In genomic region chr17:73888875-73889274, GRCh38 we compare ENCODE assay signal across 30 cellular contexts.
"Had no signal": no experiment of that assay in that cellular context is flagged by ENCODE, and none has a peak within 500 bp of the region (broad histone marks: within the 10 kb centered on the region; RNA-seq: fewer than 3 reads in every experiment).

No MANE protein-coding gene starts in this region.

- H3K4me3 Mint-ChIP-seq: activated CD4-positive, alpha-beta T cell treated with anti-CD3 and anti-CD28 coated beads for 36 hours; activated CD4-positive, alpha-beta T cell treated with anti-CD3 and anti-CD28 coated beads, Interleukin-2, amount 10 ng/mL, durations not matched to agents 7 days and 5 days; activated CD8-positive, alpha-beta memory T cell treated with anti-CD3 and anti-CD28 coated beads, Interleukin-2, amount 10 ng/mL, durations not matched to agents 7 days and 5 days; activated naive CD4-positive, alpha-beta T cell treated with anti-CD3 and anti-CD28 coated beads, Interleukin-2, amount 10 ng/mL, durations not matched to agents 7 days and 5 days; activated naive CD8-positive, alpha-beta T cell; activated naive CD8-positive, alpha-beta T cell treated with anti-CD3 and anti-CD28 coated beads, Interleukin-2, amount 50 U/mL, for 24 hours; brain; IgD-negative memory B cell; T-helper 1 cell treated with Interleukin-12 subunit alpha and Interleukin-12 subunit beta and Interleukin-4 antibody, amounts not matched to agents 30 μg/mL and 1 μg/mL, for 36 hours; T-helper 2 cell treated with Interferon-gamma antibody and Interleukin-4, amounts not matched to agents 5 μg/mL and 100 μg/mL, for 36 hours had no signal

- H3K27ac Mint-ChIP-seq: activated CD4-positive, alpha-beta T cell treated with anti-CD3 and anti-CD28 coated beads for 36 hours; activated CD4-positive, alpha-beta T cell treated with anti-CD3 and anti-CD28 coated beads, Interleukin-2, amount 10 ng/mL, durations not matched to agents 7 days and 5 days; activated CD8-positive, alpha-beta memory T cell treated with anti-CD3 and anti-CD28 coated beads, Interleukin-2, amount 10 ng/mL, durations not matched to agents 7 days and 5 days; activated naive CD4-positive, alpha-beta T cell treated with anti-CD3 and anti-CD28 coated beads, Interleukin-2, amount 10 ng/mL, durations not matched to agents 7 days and 5 days; activated naive CD8-positive, alpha-beta T cell; activated naive CD8-positive, alpha-beta T cell treated with anti-CD3 and anti-CD28 coated beads, Interleukin-2, amount 50 U/mL, for 24 hours; IgD-negative memory B cell; T-helper 1 cell treated with Interleukin-12 subunit alpha and Interleukin-12 subunit beta and Interleukin-4 antibody, amounts not matched to agents 30 μg/mL and 1 μg/mL, for 36 hours; T-helper 2 cell treated with Interferon-gamma antibody and Interleukin-4, amounts not matched to agents 5 μg/mL and 100 μg/mL, for 36 hours had no signal

- H3K9me3 Mint-ChIP-seq: activated CD4-positive, alpha-beta T cell treated with anti-CD3 and anti-CD28 coated beads, Interleukin-2, amount 10 ng/mL, durations not matched to agents 7 days and 5 days; activated naive CD4-positive, alpha-beta T cell treated with anti-CD3 and anti-CD28 coated beads, Interleukin-2, amount 10 ng/mL, durations not matched to agents 7 days and 5 days; activated naive CD8-positive, alpha-beta T cell treated with anti-CD3 and anti-CD28 coated beads, Interleukin-2, amount 50 U/mL, for 24 hours; T-helper 1 cell treated with Interleukin-12 subunit alpha and Interleukin-12 subunit beta and Interleukin-4 antibody, amounts not matched to agents 30 μg/mL and 1 μg/mL, for 36 hours; T-helper 2 cell treated with Interferon-gamma antibody and Interleukin-4, amounts not matched to agents 5 μg/mL and 100 μg/mL, for 36 hours had no signal

- ATAC-seq: activated CD4-positive, alpha-beta T cell treated with anti-CD3 and anti-CD28 coated beads for 36 hours; activated CD8-positive, alpha-beta memory T cell treated with anti-CD3 and anti-CD28 coated beads, Interleukin-2, amount 10 ng/mL, durations not matched to agents 7 days and 5 days; activated naive CD8-positive, alpha-beta T cell treated with anti-CD3 and anti-CD28 coated beads, Interleukin-2, amount 50 U/mL, for 24 hours; HepG2 had no signal

- H3K27me3 Mint-ChIP-seq: activated CD4-positive, alpha-beta T cell treated with anti-CD3 and anti-CD28 coated beads for 36 hours; activated CD8-positive, alpha-beta memory T cell treated with anti-CD3 and anti-CD28 coated beads, Interleukin-2, amount 10 ng/mL, durations not matched to agents 7 days and 5 days; activated naive CD4-positive, alpha-beta T cell treated with anti-CD3 and anti-CD28 coated beads, Interleukin-2, amount 10 ng/mL, durations not matched to agents 7 days and 5 days; activated naive CD8-positive, alpha-beta T cell; activated naive CD8-positive, alpha-beta T cell treated with anti-CD3 and anti-CD28 coated beads, Interleukin-2, amount 50 U/mL, for 24 hours had no signal

- H3K4me1 Mint-ChIP-seq: activated CD4-positive, alpha-beta T cell treated with anti-CD3 and anti-CD28 coated beads for 36 hours; activated CD4-positive, alpha-beta T cell treated with anti-CD3 and anti-CD28 coated beads, Interleukin-2, amount 10 ng/mL, durations not matched to agents 7 days and 5 days; activated CD8-positive, alpha-beta memory T cell treated with anti-CD3 and anti-CD28 coated beads, Interleukin-2, amount 10 ng/mL, durations not matched to agents 7 days and 5 days; activated naive CD4-positive, alpha-beta T cell treated with anti-CD3 and anti-CD28 coated beads, Interleukin-2, amount 10 ng/mL, durations not matched to agents 7 days and 5 days; activated naive CD8-positive, alpha-beta T cell treated with anti-CD3 and anti-CD28 coated beads, Interleukin-2, amount 50 U/mL, for 24 hours; IgD-negative memory B cell had no signal

- H3K36me3 Mint-ChIP-seq: activated CD8-positive, alpha-beta memory T cell treated with anti-CD3 and anti-CD28 coated beads, Interleukin-2, amount 10 ng/mL, durations not matched to agents 7 days and 5 days; activated naive CD4-positive, alpha-beta T cell treated with anti-CD3 and anti-CD28 coated beads, Interleukin-2, amount 10 ng/mL, durations not matched to agents 7 days and 5 days; activated naive CD8-positive, alpha-beta T cell; brain had no signal

- DNase-seq: activated CD4-positive, alpha-beta T cell treated with anti-CD3 and anti-CD28 coated beads for 36 hours; activated CD4-positive, alpha-beta T cell treated with anti-CD3 and anti-CD28 coated beads, Interleukin-2, amount 10 ng/mL, durations not matched to agents 7 days and 5 days; activated CD4-positive, alpha-beta T cell treated with anti-CD3 and anti-CD28 coated beads, Interleukin-2, amount 50 U/mL, for 48 hours; activated CD8-positive, alpha-beta memory T cell treated with anti-CD3 and anti-CD28 coated beads, Interleukin-2, amount 10 ng/mL, durations not matched to agents 7 days and 5 days; activated CD8-positive, alpha-beta memory T cell treated with anti-CD3 and anti-CD28 coated beads, Interleukin-2, amount 50 U/mL, for 48 hours; activated effector memory CD4-positive, alpha-beta T cell treated with Interleukin-2 at 50 U/mL for 16 hours; activated naive CD4-positive, alpha-beta T cell treated with anti-CD3 and anti-CD28 coated beads, Interleukin-2, amount 10 ng/mL, durations not matched to agents 7 days and 5 days; activated naive CD8-positive, alpha-beta T cell treated with anti-CD3 and anti-CD28 coated beads, Interleukin-2, amount 50 U/mL, for 24 hours; activated T-cell treated with anti-CD3 and anti-CD28 coated beads, Interleukin-2, amount 50 U/mL, for 48 hours; anterior cingulate cortex; Karpas-422; KBM-7; NCI-H1048; NCI-H1105 treated with DMSO at 0.1 percent for 48 hours; NCI-H1436; NCI-H1694; NCI-H1930; NCI-H2081 treated with DMSO at 0.1 percent for 48 hours; NCI-H510A; NCI-H526; NCI-H748 treated with DMSO at 0.1 percent for 48 hours; OCI-M1; SHP77 treated with DMSO at 0.1 percent for 48 hours; SK-N-SH had no signal
